Comparison of ENCODE assay signal across 8 cellular contexts in genomic region chr6:34425132-34425497, GRCh38. TPM values are rescaled to one million over a fixed set of nuclear protein-coding genes. Genes with fewer than 3 reads are reported as not detected.
DNase-seq lines count a peak whose midpoint lies in the region; ATAC-seq and TF ChIP-seq lines count a peak whose summit lies in the region.

No MANE protein-coding gene starts in this region.

- POLR2A ChIA-PET in naive thymus-derived CD4-positive, alpha-beta T cell (lab: Charles Lee): interaction anchor here (1.0 to 3.8 kb wide), 6 partner anchors 9 to 243 kb away, joined by 4 to 20 read pairs (median 8); partner anchors contain the start of genes HMGA1 and SMIM29

- H3K9me3 ChIP-seq in naive thymus-derived CD4-positive, alpha-beta T cell (ENCODE audit: control insufficient read depth in 2 of 3, low read length in 3 of 3): no peaks in the 10 kb centered on the region

- no peak for TF ChIP-seq CTCF in C4-2B (conservative IDR thresholded peaks at IDR 0.05)
- TF ChIP-seq CTCF in NB4 (IDR thresholded peaks at IDR 0.05; ENCODE audit: low read depth, low read length): no peak

- no peaks in the 10 kb centered on the region for H3K9me3 Mint-ChIP-seq in naive thymus-derived CD4-positive, alpha-beta T cell

- peaks cover 9 to 52% (median 21%) of the 10 kb centered on the region in 3 experiments for H3K36me3 ChIP-seq in naive thymus-derived CD4-positive, alpha-beta T cell (ENCODE audit: control insufficient read depth in 2 of 3, insufficient read depth in 3 of 3, low read length in 3 of 3)

- H3K27ac Mint-ChIP-seq in naive thymus-derived CD4-positive, alpha-beta T cell: peak overlapping the region; percentile 95 to 99 (median 98)

- TF ChIP-seq POLR2A in NB4 (IDR thresholded peaks at IDR 0.05; ENCODE audit: extremely low read depth, insufficient read length): no peak

- CTCF ChIA-PET in naive thymus-derived CD4-positive, alpha-beta T cell (lab: Charles Lee): interaction anchor here (1.0 to 2.1 kb wide), 2 partner anchors 10 to 229 kb away, joined by 4 to 5 read pairs; no protein-coding TSS in a partner anchor

- intact Hi-C loops in naive thymus-derived CD4-positive, alpha-beta T cell (cut with micrococcal nuclease): loop anchor here (2.0 to 5.0 kb wide), 3 partner anchors 32 to 832 kb away; partner anchors contain the start of genes ILRUN (in 1 of the 2), NUDT3 (in 1 of the 2) and ZNF76 (in 1 of the 2)

- peaks cover 0 to 29% (median 8%) of the 10 kb centered on the region in 5 donors for H3K36me3 Mint-ChIP-seq in naive thymus-derived CD4-positive, alpha-beta T cell

- peak overlapping the region; percentile 93 to 99 (median 97) for H3K4me3 Mint-ChIP-seq in naive thymus-derived CD4-positive, alpha-beta T cell

- no peaks in the 10 kb centered on the region for H3K27me3 Mint-ChIP-seq in naive thymus-derived CD4-positive, alpha-beta T cell

- peaks cover 13 to 43% (median 31%) of the 10 kb centered on the region in 7 donors for H3K4me1 Mint-ChIP-seq in naive thymus-derived CD4-positive, alpha-beta T cell

- peak overlapping the region; percentile 97 for H3K4me3 ChIP-seq in NB4 (ENCODE audit: low read depth, low read length)
- H3K4me3 ChIP-seq in naive thymus-derived CD4-positive, alpha-beta T cell (ENCODE audit: low read length): peak overlapping the region; percentile 98

- DNase-seq in NB4 (ENCODE audit: low read depth) (no peak), DMS 273 treated with DMSO at 0.1 percent for 48 hours (lab: John Stamatoyannopoulos, UW) (no peak)
- peak; percentile 9 for DNase-seq in central memory CD4-positive, alpha-beta T cell
- DNase-seq in naive thymus-derived CD4-positive, alpha-beta T cell: peak in 3 of 9 donors; percentile 14 to 34 (median 16)
- no peak for DNase-seq in activated effector memory CD4-positive, alpha-beta T cell treated with anti-CD3 and anti-CD28 coated beads, Interleukin-2, amount 50 U/mL, for 16 hours
- no peak for DNase-seq in stimulated activated CD4-positive, alpha-beta T cell treated with anti-CD3 and anti-CD28 coated beads, Interleukin-4, amount 100 ng/mL, for 24 hours

- peaks cover 7 to 18% of the 10 kb centered on the region in 2 donors for H3K4me1 ChIP-seq in naive thymus-derived CD4-positive, alpha-beta T cell (ENCODE audit: control insufficient read depth in 2 of 2, insufficient read depth in 2 of 2, low read length in 2 of 2)

- peak overlapping the region; percentile 85 for H3K27ac ChIP-seq in C4-2B
- peak overlapping the region; percentile 93 for H3K27ac ChIP-seq in naive thymus-derived CD4-positive, alpha-beta T cell (ENCODE audit: low read depth, low read length)

- no peak for ATAC-seq in naive thymus-derived CD4-positive, alpha-beta T cell
- ATAC-seq in GM21526 (IDR thresholded peaks at IDR 0.05; ENCODE audit: low FRiP score, unreplicated experiment): no peak

- H3K27me3 ChIP-seq in naive thymus-derived CD4-positive, alpha-beta T cell (ENCODE audit: control insufficient read depth in 2 of 2, insufficient read depth in 2 of 2, low read length in 2 of 2): no peaks in the 10 kb centered on the region

RNA-seq across cellular contexts. Expression of gene RPS10, which starts 0.8 kb away (rescaled TPM):
- total RNA-seq in naive thymus-derived CD4-positive, alpha-beta T cell: 1,000 to 10,000 TPM; 1,466 to 3,151 (median 2,905) TPM
- polyA plus RNA-seq in naive thymus-derived CD4-positive, alpha-beta T cell: 1,000 to 10,000 TPM; 1,999 to 2,306 TPM

RNA-seq across cellular contexts. Expression of gene NUDT3, which starts 32.6 kb away (rescaled TPM):
- 10 to 100 TPM; 16.2 to 29.7 (median 25.4) TPM for total RNA-seq in naive thymus-derived CD4-positive, alpha-beta T cell
- 10 to 100 TPM; 10.4 to 11.5 TPM for polyA plus RNA-seq in naive thymus-derived CD4-positive, alpha-beta T cell

RNA-seq across cellular contexts. Expression of gene PACSIN1, which starts 40.8 kb away (rescaled TPM):
- 1 to 10 TPM in 2 of 5 experiments, under 1 TPM in 3; 0.34 to 3.5 (median 0.57) TPM for total RNA-seq in naive thymus-derived CD4-positive, alpha-beta T cell
- polyA plus RNA-seq in naive thymus-derived CD4-positive, alpha-beta T cell: under 1 TPM in 1 of 2 donors, not detected in 1; 0.29 TPM
